8 cellular contexts compared by ENCODE assay signal in genomic region chr6:138773177-138774091, GRCh38. TPM values are rescaled to one million over a fixed set of nuclear protein-coding genes. Genes with fewer than 3 reads are reported as not detected.
DNase-seq lines count a peak whose midpoint lies in the region; ATAC-seq, FAIRE-seq and TF ChIP-seq lines count a peak whose summit lies in the region.

CCDC28A (plus strand) TSS chr6:138773769; CDS start chr6:138776121, 2,352 bp downstream.

- WGBS in pancreas, 2 donors, result 0% methylated on average over 47 of the region's 47 CpGs

- intact Hi-C loops in Right ventricle myocardium superior (cut with DNase I), result no loop called here
- intact Hi-C loops in pancreas (cut with DNase I), result no loop called here
- intact Hi-C loops in tibial artery (cut with DNase I; ENCODE audit: low total_unique reads), result loop anchor here (5.0 kb wide), 1 partner anchor 366 kb away; no protein-coding TSS in a partner anchor

- H3K4me3 Mint-ChIP-seq in activated naive CD8-positive, alpha-beta T cell treated with anti-CD3 and anti-CD28 coated beads, Interleukin-2, amount 50 U/mL, for 24 hours, result peak within 1 kb of the TSS; percentile 97

- no peaks in the 10 kb centered on the region for H3K9me3 Mint-ChIP-seq in activated naive CD8-positive, alpha-beta T cell treated with anti-CD3 and anti-CD28 coated beads, Interleukin-2, amount 50 U/mL, for 24 hours

- H3K27me3 ChIP-seq in pancreas (no peaks in the 10 kb centered on the region), tibial artery (no peaks in the 10 kb centered on the region)

- H3K4me3 ChIP-seq in GM12865 (ENCODE audit: low read depth, low read length), result peak within 1 kb of the TSS; percentile 100
- H3K4me3 ChIP-seq in pancreas, result peak within 1 kb of the TSS; percentile 49 to 76 (median 66)
- H3K4me3 ChIP-seq in tibial artery, result peak within 1 kb of the TSS; percentile 67 to 96

- DNase-seq in GM12865 (ENCODE audit: low read depth) (peak; percentile 96), NCI-H1417 treated with DMSO at 0.1 percent for 48 hours (lab: John Stamatoyannopoulos, UW) (peak; percentile 96), SW480 (ENCODE audit: low spot score) (peak; percentile 88), Right ventricle myocardium superior (peak; percentile 96), pancreas (peak; percentile 87 to 97 (median 92)), tibial artery (peak; percentile 96 to 97)
- peak; percentile 91 for DNase-seq in activated naive CD8-positive, alpha-beta T cell treated with anti-CD3 and anti-CD28 coated beads, Interleukin-2, amount 50 U/mL, for 24 hours

- H3K27me3 Mint-ChIP-seq in activated naive CD8-positive, alpha-beta T cell treated with anti-CD3 and anti-CD28 coated beads, Interleukin-2, amount 50 U/mL, for 24 hours, result no peaks in the 10 kb centered on the region

- peak within 1 kb of the TSS; percentile 99 for H3K27ac Mint-ChIP-seq in activated naive CD8-positive, alpha-beta T cell treated with anti-CD3 and anti-CD28 coated beads, Interleukin-2, amount 50 U/mL, for 24 hours

- H3K27ac ChIP-seq in pancreas (peak within 1 kb of the TSS; percentile 94 to 99 (median 98)), tibial artery (peak within 1 kb of the TSS; percentile 88 to 98)

- FAIRE-seq in pancreas (lab: Jason Lieb, UNC), result peak; percentile 89

- H3K4me1 ChIP-seq in pancreas, result peaks cover 3 to 13% (median 6%) of the 10 kb centered on the region in 3 donors
- H3K4me1 ChIP-seq in tibial artery, result peaks cover 0 to 18% (median 12%) of the 10 kb centered on the region in 4 donors

- H3K9me3 ChIP-seq in pancreas, result no peaks in the 10 kb centered on the region
- no peaks in the 10 kb centered on the region for H3K9me3 ChIP-seq in tibial artery

- TF ChIP-seq CTCF in GM12865 (IDR thresholded peaks at IDR 0.05; ENCODE audit: insufficient read depth, low read depth, low read length, missing control alignments) (no peak), pancreas (IDR thresholded peaks at IDR 0.05) (no peak), tibial artery (IDR thresholded peaks at IDR 0.05) (peak; percentile 15 to 27)

- H3K4me1 Mint-ChIP-seq in activated naive CD8-positive, alpha-beta T cell treated with anti-CD3 and anti-CD28 coated beads, Interleukin-2, amount 50 U/mL, for 24 hours, result peaks cover 41% of the 10 kb centered on the region

- no peaks in the 10 kb centered on the region for H3K36me3 ChIP-seq in pancreas
- peaks cover 7 to 26% (median 11%) of the 10 kb centered on the region in 3 donors for H3K36me3 ChIP-seq in tibial artery

- ATAC-seq in HG02763 (IDR thresholded peaks at IDR 0.05; ENCODE audit: unreplicated experiment), result peak; percentile 95
- ATAC-seq in activated naive CD8-positive, alpha-beta T cell treated with anti-CD3 and anti-CD28 coated beads, Interleukin-2, amount 50 U/mL, for 24 hours, result peak; percentile 87
- ATAC-seq in Right ventricle myocardium superior (ENCODE audit: poor library complexity), result peak; percentile 98
- ATAC-seq in pancreas, result peak; percentile 97 to 99 (median 98)

- H3K36me3 Mint-ChIP-seq in activated naive CD8-positive, alpha-beta T cell treated with anti-CD3 and anti-CD28 coated beads, Interleukin-2, amount 50 U/mL, for 24 hours (ENCODE audit: low read depth), result peaks cover 4% of the 10 kb centered on the region

RNA-seq across cellular contexts. Expression of gene CCDC28A, which starts in this region (rescaled TPM):
- 6.8 TPM for total RNA-seq in Right ventricle myocardium superior
- total RNA-seq in pancreas, result 10 to 100 TPM; 11.3 to 18.5 (median 12.7) TPM
- 10 to 100 TPM; 12.4 to 21.3 TPM for polyA plus RNA-seq in pancreas

Comparison
In these comparisons a context has a peak if more than half of its experiments do, and no peak if none do; other contexts are left out.
1. Peak in every context shown above with its lines: DNase-seq, ATAC-seq, H3K4me3 ChIP-seq and H3K27ac ChIP-seq.
2. CTCF ChIP-seq: peak in tibial artery (2 of 2); none in GM12865 (single experiment) and pancreas (0 of 4).